ENCODE assay signal across 17 cellular contexts in the genomic region with DNA sequence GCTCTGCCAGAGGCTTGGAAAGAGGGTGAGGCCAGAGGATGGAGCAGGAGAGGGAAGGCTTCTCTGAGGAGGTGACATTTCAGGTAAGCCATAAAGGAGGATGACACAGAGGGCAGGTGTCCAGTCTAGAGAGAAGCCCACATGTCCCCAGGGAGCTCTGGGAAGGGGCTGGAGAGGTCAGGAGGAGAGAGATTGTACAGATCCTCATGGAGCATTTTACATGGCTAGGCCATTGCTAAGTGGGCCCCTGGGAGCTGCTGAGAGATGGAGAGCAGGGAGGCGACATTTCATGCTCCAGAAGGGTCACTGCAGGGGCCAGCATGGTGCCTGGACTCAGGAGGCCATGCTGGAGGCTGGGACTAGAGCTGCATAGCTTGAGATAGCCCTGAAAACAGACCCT.
"Had no signal": no experiment of that assay in that cellular context is flagged by ENCODE, and none has a peak within 500 bp of the region (broad histone marks: within the 10 kb centered on the region; RNA-seq: fewer than 3 reads in every experiment).

No MANE protein-coding gene starts in this region.

- H3K36me3 ChIP-seq: breast epithelium, thyroid gland, vagina had no signal

- H3K27ac ChIP-seq: breast epithelium, thyroid gland, vagina had no signal

- H3K4me3 ChIP-seq: breast epithelium, smooth muscle cell, thyroid gland, vagina had no signal

- H3K36me3 Mint-ChIP-seq: natural killer cell had no signal

- H3K27ac Mint-ChIP-seq: activated CD4-positive, alpha-beta T cell treated with anti-CD3 and anti-CD28 coated beads for 36 hours; activated CD8-positive, alpha-beta T cell treated with anti-CD3 and anti-CD28 coated beads for 36 hours; dendritic cell treated with granulocyte-macrophage colony-stimulating factor and Interleukin-4, amounts not matched to agents 40 ng/mL and 50 ng/mL, for 4 days; natural killer cell; progenitor cell of endocrine pancreas; T-helper 1 cell treated with Interleukin-12 subunit alpha and Interleukin-12 subunit beta and Interleukin-4 antibody, amounts not matched to agents 30 μg/mL and 1 μg/mL, for 36 hours had no signal

- DNase-seq: activated CD4-positive, alpha-beta T cell treated with anti-CD3 and anti-CD28 coated beads for 36 hours; activated CD8-positive, alpha-beta T cell treated with anti-CD3 and anti-CD28 coated beads for 36 hours; activated gamma-delta T cell; activated T-cell treated with anti-CD3 and anti-CD28 coated beads for 4 hours; effector memory CD4-positive, alpha-beta T cell; foreskin melanocyte; kidney glomerular epithelial cell; left ventricle myocardium superior; mesenchymal stem cell; natural killer cell; thyroid gland had no signal

- H3K9me3 ChIP-seq: breast epithelium, thyroid gland, vagina had no signal

- ATAC-seq: activated CD4-positive, alpha-beta T cell treated with anti-CD3 and anti-CD28 coated beads for 36 hours; activated CD8-positive, alpha-beta T cell treated with anti-CD3 and anti-CD28 coated beads for 36 hours; left ventricle myocardium superior; natural killer cell had no signal

- H3K4me1 ChIP-seq: breast epithelium, thyroid gland, vagina had no signal

- H3K27me3 Mint-ChIP-seq: activated CD4-positive, alpha-beta T cell treated with anti-CD3 and anti-CD28 coated beads for 36 hours had no signal

- H3K4me2 ChIP-seq: smooth muscle cell had no signal

- H3K4me3 Mint-ChIP-seq: activated CD4-positive, alpha-beta T cell treated with anti-CD3 and anti-CD28 coated beads for 36 hours; activated CD8-positive, alpha-beta T cell treated with anti-CD3 and anti-CD28 coated beads for 36 hours; dendritic cell treated with granulocyte-macrophage colony-stimulating factor and Interleukin-4, amounts not matched to agents 40 ng/mL and 50 ng/mL, for 4 days; natural killer cell; T-helper 1 cell treated with Interleukin-12 subunit alpha and Interleukin-12 subunit beta and Interleukin-4 antibody, amounts not matched to agents 30 μg/mL and 1 μg/mL, for 36 hours had no signal

- H3K27me3 ChIP-seq: thyroid gland, vagina had no signal

- H3K9me3 Mint-ChIP-seq: dendritic cell treated with granulocyte-macrophage colony-stimulating factor and Interleukin-4, amounts not matched to agents 40 ng/mL and 50 ng/mL, for 4 days; natural killer cell had no signal
